1 cellular context compared by ENCODE assay signal in the genomic region with DNA sequence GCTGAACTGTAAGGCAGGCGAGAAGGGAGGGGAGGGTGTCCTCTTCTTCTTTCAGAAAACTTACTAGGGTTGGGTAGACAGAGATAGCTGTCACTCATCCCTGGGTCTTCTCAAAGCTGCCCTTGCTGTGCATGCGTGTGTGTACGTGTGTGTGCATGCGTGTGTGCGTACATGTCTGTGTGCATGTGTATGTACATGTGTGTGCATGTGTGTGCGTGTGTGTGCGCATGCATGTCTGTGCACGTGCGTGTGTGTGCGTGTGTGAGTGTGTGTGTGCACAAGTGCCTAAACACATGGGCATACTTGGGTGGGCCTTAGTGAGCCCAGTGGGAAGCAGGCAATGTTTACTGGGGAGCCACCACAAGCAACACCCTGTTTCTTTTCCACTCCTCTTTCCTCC.
TF ChIP-seq lines count a peak whose summit lies in the region.

No MANE protein-coding gene starts in this region.

TF ChIP-seq in neural cell, 6 proteins besides CTCF, POLR2A, EP300 and RAD21 (continued from another document):
- TF ChIP-seq, protein P1, sequence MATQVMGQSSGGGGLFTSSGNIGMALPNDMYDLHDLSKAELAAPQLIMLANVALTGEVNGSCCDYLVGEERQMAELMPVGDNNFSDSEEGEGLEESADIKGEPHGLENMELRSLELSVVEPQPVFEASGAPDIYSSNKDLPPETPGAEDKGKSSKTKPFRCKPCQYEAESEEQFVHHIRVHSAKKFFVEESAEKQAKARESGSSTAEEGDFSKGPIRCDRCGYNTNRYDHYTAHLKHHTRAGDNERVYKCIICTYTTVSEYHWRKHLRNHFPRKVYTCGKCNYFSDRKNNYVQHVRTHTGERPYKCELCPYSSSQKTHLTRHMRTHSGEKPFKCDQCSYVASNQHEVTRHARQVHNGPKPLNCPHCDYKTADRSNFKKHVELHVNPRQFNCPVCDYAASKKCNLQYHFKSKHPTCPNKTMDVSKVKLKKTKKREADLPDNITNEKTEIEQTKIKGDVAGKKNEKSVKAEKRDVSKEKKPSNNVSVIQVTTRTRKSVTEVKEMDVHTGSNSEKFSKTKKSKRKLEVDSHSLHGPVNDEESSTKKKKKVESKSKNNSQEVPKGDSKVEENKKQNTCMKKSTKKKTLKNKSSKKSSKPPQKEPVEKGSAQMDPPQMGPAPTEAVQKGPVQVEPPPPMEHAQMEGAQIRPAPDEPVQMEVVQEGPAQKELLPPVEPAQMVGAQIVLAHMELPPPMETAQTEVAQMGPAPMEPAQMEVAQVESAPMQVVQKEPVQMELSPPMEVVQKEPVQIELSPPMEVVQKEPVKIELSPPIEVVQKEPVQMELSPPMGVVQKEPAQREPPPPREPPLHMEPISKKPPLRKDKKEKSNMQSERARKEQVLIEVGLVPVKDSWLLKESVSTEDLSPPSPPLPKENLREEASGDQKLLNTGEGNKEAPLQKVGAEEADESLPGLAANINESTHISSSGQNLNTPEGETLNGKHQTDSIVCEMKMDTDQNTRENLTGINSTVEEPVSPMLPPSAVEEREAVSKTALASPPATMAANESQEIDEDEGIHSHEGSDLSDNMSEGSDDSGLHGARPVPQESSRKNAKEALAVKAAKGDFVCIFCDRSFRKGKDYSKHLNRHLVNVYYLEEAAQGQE (IDR thresholded peaks at IDR 0.05; ENCODE audit: borderline replicate concordance) = no peak
- TF ChIP-seq EZH2 (IDR thresholded peaks at IDR 0.05; ENCODE audit: borderline replicate concordance, insufficient read depth, low read length, poor library complexity, severe bottlenecking) = no peak
- no peak for TF ChIP-seq TAF1 (IDR thresholded peaks at IDR 0.05; ENCODE audit: low read depth)
- TF ChIP-seq POLR2AphosphoS5 (IDR thresholded peaks at IDR 0.05) = peak; percentile 52
